1 cellular context compared by ENCODE assay signal in genomic region chr1:64172458-64172983, GRCh38.
TF ChIP-seq lines count a peak whose summit lies in the region.

No MANE protein-coding gene starts in this region.

TF ChIP-seq in HEK293, 187 proteins besides CTCF, POLR2A, EP300 and RAD21 (continued from another document and continues in another):
- peak; percentile 61; the same call in 1 of the 2 replicates for TF ChIP-seq ZNF362 (tag by site-specific recombination; IDR thresholded peaks at IDR 0.05)
- no peak for TF ChIP-seq ZNF521 (tag by site-specific recombination; IDR thresholded peaks at IDR 0.05)
- peak; percentile 96 for TF ChIP-seq FEZF1 (tag by site-specific recombination; IDR thresholded peaks at IDR 0.05)
- peak; percentile 62; the same call in 1 of the 2 replicates for TF ChIP-seq ZSCAN30 (tag by site-specific recombination; IDR thresholded peaks at IDR 0.05)
- TF ChIP-seq ZNF658 (tag by site-specific recombination; IDR thresholded peaks at IDR 0.05) = no peak
- peak; percentile 76; the same call in 1 of the 2 replicates for TF ChIP-seq IKZF3 (tag by site-specific recombination; IDR thresholded peaks at IDR 0.05)
- TF ChIP-seq ZNF280D (tag by site-specific recombination; IDR thresholded peaks at IDR 0.05) = no peak
- peak; percentile 38; the same call in 1 of the 2 replicates for TF ChIP-seq SP2 (tag by site-specific recombination; IDR thresholded peaks at IDR 0.05)
- no peak for TF ChIP-seq ZNF266 (tag by site-specific recombination; IDR thresholded peaks at IDR 0.05; ENCODE audit: low read depth)
- no peak; the same call in 1 of the 2 replicates for TF ChIP-seq ZSCAN4 (tag by site-specific recombination; IDR thresholded peaks at IDR 0.05)
- TF ChIP-seq ZNF202 (tag by site-specific recombination; IDR thresholded peaks at IDR 0.05; ENCODE audit: borderline replicate concordance) = no peak
- no peak for TF ChIP-seq KLF7 (tag by site-specific recombination; IDR thresholded peaks at IDR 0.05; ENCODE audit: borderline replicate concordance)
- TF ChIP-seq, protein P1, sequence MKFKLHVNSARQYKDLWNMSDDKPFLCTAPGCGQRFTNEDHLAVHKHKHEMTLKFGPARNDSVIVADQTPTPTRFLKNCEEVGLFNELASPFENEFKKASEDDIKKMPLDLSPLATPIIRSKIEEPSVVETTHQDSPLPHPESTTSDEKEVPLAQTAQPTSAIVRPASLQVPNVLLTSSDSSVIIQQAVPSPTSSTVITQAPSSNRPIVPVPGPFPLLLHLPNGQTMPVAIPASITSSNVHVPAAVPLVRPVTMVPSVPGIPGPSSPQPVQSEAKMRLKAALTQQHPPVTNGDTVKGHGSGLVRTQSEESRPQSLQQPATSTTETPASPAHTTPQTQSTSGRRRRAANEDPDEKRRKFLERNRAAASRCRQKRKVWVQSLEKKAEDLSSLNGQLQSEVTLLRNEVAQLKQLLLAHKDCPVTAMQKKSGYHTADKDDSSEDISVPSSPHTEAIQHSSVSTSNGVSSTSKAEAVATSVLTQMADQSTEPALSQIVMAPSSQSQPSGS (tag by site-specific recombination; IDR thresholded peaks at IDR 0.05; ENCODE audit: low read depth) = no peak; the same call in 1 of the 2 replicates
- peak; percentile 68; the same call in 1 of the 2 replicates for TF ChIP-seq ZNF184 (tag by site-specific recombination; IDR thresholded peaks at IDR 0.05)
- TF ChIP-seq ZBTB48 (tag by site-specific recombination; IDR thresholded peaks at IDR 0.05) = no peak
- 0 out of 2 replicates have a peak, but pooled peaks have one; percentile 39 for TF ChIP-seq ZNF76 (tag by site-specific recombination; IDR thresholded peaks at IDR 0.05; ENCODE audit: borderline replicate concordance, low read depth)
- peak; percentile 82 for TF ChIP-seq ZNF610 (tag by site-specific recombination; IDR thresholded peaks at IDR 0.05; ENCODE audit: borderline replicate concordance)
- TF ChIP-seq YY2 (tag by site-specific recombination; IDR thresholded peaks at IDR 0.05) = no peak
- TF ChIP-seq MYNN (tag by site-specific recombination; IDR thresholded peaks at IDR 0.05; ENCODE audit: borderline replicate concordance) = no peak
- TF ChIP-seq KLF9 (tag by site-specific recombination; IDR thresholded peaks at IDR 0.05; ENCODE audit: low read depth) = no peak
- no peak for TF ChIP-seq ZNF555 (tag by site-specific recombination; conservative IDR thresholded peaks at IDR 0.05)
- TF ChIP-seq ZNF561 (tag by site-specific recombination; IDR thresholded peaks at IDR 0.05; ENCODE audit: borderline replicate concordance) = peak; percentile 30; the same call in 1 of the 2 replicates
- TF ChIP-seq SP3 (tag by site-specific recombination; IDR thresholded peaks at IDR 0.05) = peak; percentile 50
- no peak for TF ChIP-seq PRDM2 (tag by site-specific recombination; IDR thresholded peaks at IDR 0.05; ENCODE audit: borderline replicate concordance)
- TF ChIP-seq ZNF211 (tag by site-specific recombination; IDR thresholded peaks at IDR 0.05; ENCODE audit: low read depth) = no peak
- peak; percentile 82 for TF ChIP-seq ZSCAN23 (tag by site-specific recombination; IDR thresholded peaks at IDR 0.05)
- TF ChIP-seq, protein P2, sequence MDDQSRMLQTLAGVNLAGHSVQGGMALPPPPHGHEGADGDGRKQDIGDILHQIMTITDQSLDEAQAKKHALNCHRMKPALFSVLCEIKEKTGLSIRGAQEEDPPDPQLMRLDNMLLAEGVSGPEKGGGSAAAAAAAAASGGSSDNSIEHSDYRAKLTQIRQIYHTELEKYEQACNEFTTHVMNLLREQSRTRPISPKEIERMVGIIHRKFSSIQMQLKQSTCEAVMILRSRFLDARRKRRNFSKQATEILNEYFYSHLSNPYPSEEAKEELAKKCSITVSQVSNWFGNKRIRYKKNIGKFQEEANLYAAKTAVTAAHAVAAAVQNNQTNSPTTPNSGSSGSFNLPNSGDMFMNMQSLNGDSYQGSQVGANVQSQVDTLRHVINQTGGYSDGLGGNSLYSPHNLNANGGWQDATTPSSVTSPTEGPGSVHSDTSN (CRISPR knock-in tag; IDR thresholded peaks at IDR 0.05) = no peak
- TF ChIP-seq GLI4 (tag by site-specific recombination; IDR thresholded peaks at IDR 0.05) = no peak
- peak; percentile 49; the same call in 1 of the 2 replicates for TF ChIP-seq ZNF660 (tag by site-specific recombination; IDR thresholded peaks at IDR 0.05)
- TF ChIP-seq, protein P3, sequence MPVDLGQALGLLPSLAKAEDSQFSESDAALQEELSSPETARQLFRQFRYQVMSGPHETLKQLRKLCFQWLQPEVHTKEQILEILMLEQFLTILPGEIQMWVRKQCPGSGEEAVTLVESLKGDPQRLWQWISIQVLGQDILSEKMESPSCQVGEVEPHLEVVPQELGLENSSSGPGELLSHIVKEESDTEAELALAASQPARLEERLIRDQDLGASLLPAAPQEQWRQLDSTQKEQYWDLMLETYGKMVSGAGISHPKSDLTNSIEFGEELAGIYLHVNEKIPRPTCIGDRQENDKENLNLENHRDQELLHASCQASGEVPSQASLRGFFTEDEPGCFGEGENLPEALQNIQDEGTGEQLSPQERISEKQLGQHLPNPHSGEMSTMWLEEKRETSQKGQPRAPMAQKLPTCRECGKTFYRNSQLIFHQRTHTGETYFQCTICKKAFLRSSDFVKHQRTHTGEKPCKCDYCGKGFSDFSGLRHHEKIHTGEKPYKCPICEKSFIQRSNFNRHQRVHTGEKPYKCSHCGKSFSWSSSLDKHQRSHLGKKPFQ (tag by site-specific recombination; IDR thresholded peaks at IDR 0.05) = peak; percentile 82; the same call in 1 of the 2 replicates
- TF ChIP-seq, protein P4, sequence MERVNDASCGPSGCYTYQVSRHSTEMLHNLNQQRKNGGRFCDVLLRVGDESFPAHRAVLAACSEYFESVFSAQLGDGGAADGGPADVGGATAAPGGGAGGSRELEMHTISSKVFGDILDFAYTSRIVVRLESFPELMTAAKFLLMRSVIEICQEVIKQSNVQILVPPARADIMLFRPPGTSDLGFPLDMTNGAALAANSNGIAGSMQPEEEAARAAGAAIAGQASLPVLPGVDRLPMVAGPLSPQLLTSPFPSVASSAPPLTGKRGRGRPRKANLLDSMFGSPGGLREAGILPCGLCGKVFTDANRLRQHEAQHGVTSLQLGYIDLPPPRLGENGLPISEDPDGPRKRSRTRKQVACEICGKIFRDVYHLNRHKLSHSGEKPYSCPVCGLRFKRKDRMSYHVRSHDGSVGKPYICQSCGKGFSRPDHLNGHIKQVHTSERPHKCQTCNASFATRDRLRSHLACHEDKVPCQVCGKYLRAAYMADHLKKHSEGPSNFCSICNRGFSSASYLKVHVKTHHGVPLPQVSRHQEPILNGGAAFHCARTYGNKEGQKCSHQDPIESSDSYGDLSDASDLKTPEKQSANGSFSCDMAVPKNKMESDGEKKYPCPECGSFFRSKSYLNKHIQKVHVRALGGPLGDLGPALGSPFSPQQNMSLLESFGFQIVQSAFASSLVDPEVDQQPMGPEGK (tag by site-specific recombination; IDR thresholded peaks at IDR 0.05) = no peak; the same call in 1 of the 2 replicates
- TF ChIP-seq ZBTB44 (tag by site-specific recombination; IDR thresholded peaks at IDR 0.05) = peak; percentile 81
- 0 out of 2 replicates have a peak, but pooled peaks have one; percentile 3 for TF ChIP-seq ZNF37A (tag by site-specific recombination; IDR thresholded peaks at IDR 0.05)
- peak; percentile 72 for TF ChIP-seq ZNF394 (tag by site-specific recombination; IDR thresholded peaks at IDR 0.05; ENCODE audit: borderline replicate concordance)
- TF ChIP-seq, protein P5, sequence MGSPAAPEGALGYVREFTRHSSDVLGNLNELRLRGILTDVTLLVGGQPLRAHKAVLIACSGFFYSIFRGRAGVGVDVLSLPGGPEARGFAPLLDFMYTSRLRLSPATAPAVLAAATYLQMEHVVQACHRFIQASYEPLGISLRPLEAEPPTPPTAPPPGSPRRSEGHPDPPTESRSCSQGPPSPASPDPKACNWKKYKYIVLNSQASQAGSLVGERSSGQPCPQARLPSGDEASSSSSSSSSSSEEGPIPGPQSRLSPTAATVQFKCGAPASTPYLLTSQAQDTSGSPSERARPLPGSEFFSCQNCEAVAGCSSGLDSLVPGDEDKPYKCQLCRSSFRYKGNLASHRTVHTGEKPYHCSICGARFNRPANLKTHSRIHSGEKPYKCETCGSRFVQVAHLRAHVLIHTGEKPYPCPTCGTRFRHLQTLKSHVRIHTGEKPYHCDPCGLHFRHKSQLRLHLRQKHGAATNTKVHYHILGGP (tag by site-specific recombination; IDR thresholded peaks at IDR 0.05) = no peak; the same call in none of the 2 replicates
